ENCODE assay signal across 20 cellular contexts in genomic region chr6:568954-569523, GRCh38.
"Had no signal": no experiment of that assay in that cellular context is flagged by ENCODE, and none has a peak within 500 bp of the region (broad histone marks: within the 10 kb centered on the region; RNA-seq: fewer than 3 reads in every experiment).

No MANE protein-coding gene starts in this region.

- H3K4me2 ChIP-seq: smooth muscle cell had no signal

- H3K4me3 ChIP-seq: dorsolateral prefrontal cortex, heart left ventricle, pancreas, smooth muscle cell, tibial artery, upper lobe of left lung, uterus had no signal

- DNase-seq: dorsolateral prefrontal cortex; effector CD8-positive, alpha-beta T cell; foreskin melanocyte; heart left ventricle; hippocampal formation; kidney glomerular epithelial cell; mesendoderm; naive B cell; occipital lobe; pancreas; right cardiac atrium; stimulated activated CD4-positive, alpha-beta T cell treated with anti-CD3 and anti-CD28 coated beads, Interleukin-2, amount 100 ng/mL, for 48 hours; stimulated activated naive CD8-positive, alpha-beta T cell treated with anti-CD3 and anti-CD28 coated beads, Interleukin-15, Interleukin-2, amounts not matched to agents 100 U/mL and 50 U/mL, for 24 hours; tibial artery; upper lobe of left lung; uterus had no signal

- H3K9me3 ChIP-seq: heart left ventricle, pancreas, tibial artery, upper lobe of left lung, uterus had no signal

- H3K27me3 Mint-ChIP-seq: naive B cell, progenitor cell of endocrine pancreas had no signal

- H3K27me3 ChIP-seq: dorsolateral prefrontal cortex, heart left ventricle, pancreas, tibial artery, upper lobe of left lung, uterus had no signal

- H3K27ac Mint-ChIP-seq: naive B cell, nephron, progenitor cell of endocrine pancreas had no signal

- H3K4me1 ChIP-seq: heart left ventricle, pancreas, tibial artery, upper lobe of left lung, uterus had no signal

- H3K4me3 Mint-ChIP-seq: naive B cell, nephron had no signal

- ATAC-seq: heart left ventricle; pancreas; right cardiac atrium; stimulated activated naive CD8-positive, alpha-beta T cell treated with anti-CD3 and anti-CD28 coated beads, Interleukin-15, Interleukin-2, amounts not matched to agents 100 U/mL and 50 U/mL, for 24 hours had no signal

- H3K36me3 ChIP-seq: uterus had no signal

- H3K9me3 Mint-ChIP-seq: naive B cell, nephron had no signal

- H3K27ac ChIP-seq: dorsolateral prefrontal cortex, heart left ventricle, pancreas, tibial artery, upper lobe of left lung, uterus had no signal

- FAIRE-seq: islet of Langerhans, pancreas had no signal

- H3K4me1 Mint-ChIP-seq: naive B cell, nephron had no signal
